ENCODE assay signal across 1 cellular context in the genomic region with DNA sequence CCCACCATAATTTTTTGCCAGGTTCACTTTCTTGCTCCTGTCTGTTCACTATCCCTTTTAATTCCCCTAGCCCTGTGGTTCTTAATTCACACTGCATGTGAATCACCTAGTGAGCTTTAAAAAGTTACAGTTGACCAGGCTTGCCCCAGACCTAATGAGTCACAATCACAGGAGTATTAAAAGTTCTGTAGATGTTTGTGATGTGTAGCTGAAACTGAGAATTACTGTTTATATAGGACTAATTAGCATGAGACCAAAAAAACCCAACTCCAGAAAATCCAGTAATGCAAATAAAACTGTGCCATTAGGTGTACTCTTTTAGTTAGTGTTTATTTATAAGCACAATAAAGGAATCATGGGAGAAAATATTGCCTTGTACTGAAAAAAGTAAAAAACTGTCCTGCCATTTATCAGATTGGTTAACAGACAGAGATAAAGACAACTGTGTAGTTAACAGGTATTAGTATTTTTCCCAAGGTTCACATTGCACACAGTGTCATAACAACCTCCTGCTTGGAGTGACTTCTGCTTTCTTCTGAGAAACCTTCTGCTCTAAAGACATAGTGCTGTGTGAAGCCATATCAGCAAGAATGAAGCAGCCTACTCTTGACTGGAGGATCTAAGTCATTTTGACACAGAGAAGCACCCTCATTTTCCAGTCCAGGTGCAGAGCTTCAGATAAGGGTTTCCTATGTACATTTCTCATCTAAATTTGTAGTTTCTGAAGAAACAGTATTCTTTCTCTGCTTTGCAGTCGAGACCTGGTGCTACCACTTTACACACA.
TF ChIP-seq lines count a peak whose summit lies in the region.

No MANE protein-coding gene starts in this region.

TF ChIP-seq in SK-N-SH treated with all-trans-retinoic acid at 6 μM for 48 hours, 23 proteins besides CTCF, POLR2A, EP300 and RAD21:
- TF ChIP-seq SNAI2 (CRISPR knock-in tag; IDR thresholded peaks at IDR 0.05) (no peak), TOX (CRISPR knock-in tag; IDR thresholded peaks at IDR 0.05; ENCODE audit: borderline replicate concordance) (no peak), ARNTL (CRISPR knock-in tag; IDR thresholded peaks at IDR 0.05; ENCODE audit: borderline replicate concordance, low read depth) (no peak), BACH2 (CRISPR knock-in tag; IDR thresholded peaks at IDR 0.05; ENCODE audit: borderline replicate concordance) (no peak), PPARA (CRISPR knock-in tag; IDR thresholded peaks at IDR 0.05; ENCODE audit: borderline replicate concordance) (no peak), TCF4 (CRISPR knock-in tag; IDR thresholded peaks at IDR 0.05; ENCODE audit: borderline replicate concordance) (no peak), ZFP3 (CRISPR knock-in tag; IDR thresholded peaks at IDR 0.05) (no peak), ZNF8 (CRISPR knock-in tag; IDR thresholded peaks at IDR 0.05) (no peak), ZC3H10 (CRISPR knock-in tag; IDR thresholded peaks at IDR 0.05) (no peak)
- TF ChIP-seq, protein P1, sequence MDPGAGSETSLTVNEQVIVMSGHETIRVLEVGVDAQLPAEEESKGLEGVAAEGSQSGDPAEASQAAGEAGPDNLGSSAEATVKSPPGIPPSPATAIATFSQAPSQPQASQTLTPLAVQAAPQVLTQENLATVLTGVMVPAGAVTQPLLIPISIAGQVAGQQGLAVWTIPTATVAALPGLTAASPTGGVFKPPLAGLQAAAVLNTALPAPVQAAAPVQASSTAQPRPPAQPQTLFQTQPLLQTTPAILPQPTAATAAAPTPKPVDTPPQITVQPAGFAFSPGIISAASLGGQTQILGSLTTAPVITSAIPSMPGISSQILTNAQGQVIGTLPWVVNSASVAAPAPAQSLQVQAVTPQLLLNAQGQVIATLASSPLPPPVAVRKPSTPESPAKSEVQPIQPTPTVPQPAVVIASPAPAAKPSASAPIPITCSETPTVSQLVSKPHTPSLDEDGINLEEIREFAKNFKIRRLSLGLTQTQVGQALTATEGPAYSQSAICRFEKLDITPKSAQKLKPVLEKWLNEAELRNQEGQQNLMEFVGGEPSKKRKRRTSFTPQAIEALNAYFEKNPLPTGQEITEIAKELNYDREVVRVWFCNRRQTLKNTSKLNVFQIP (CRISPR knock-in tag; IDR thresholded peaks at IDR 0.05; ENCODE audit: borderline replicate concordance, low read depth): no peak
